ENCODE assay signal across 10 cellular contexts in the genomic region with DNA sequence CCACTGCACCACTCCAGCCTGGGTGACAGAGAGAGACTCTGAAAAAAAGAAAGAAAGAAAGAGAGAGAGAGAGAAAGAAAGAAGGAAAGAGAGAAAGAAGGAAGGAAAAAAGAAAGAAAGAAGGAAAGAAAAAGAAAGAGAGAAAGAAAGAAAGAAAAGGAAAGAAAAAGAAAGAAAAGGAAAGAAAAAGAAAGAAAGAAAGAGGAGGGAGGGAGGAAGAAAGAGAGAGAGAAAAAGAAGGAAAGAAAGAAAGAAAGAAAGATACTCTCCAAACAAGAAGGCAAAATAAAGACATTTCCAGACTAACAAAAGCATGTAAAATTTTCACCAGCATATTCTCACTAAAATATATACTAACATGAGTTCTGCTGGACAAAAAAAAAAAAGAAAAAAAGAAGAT.
"Had no signal": no experiment of that assay in that cellular context is flagged by ENCODE, and none has a peak within 500 bp of the region (broad histone marks: within the 10 kb centered on the region; RNA-seq: fewer than 3 reads in every experiment).

No MANE protein-coding gene starts in this region.

- H3K4me3 ChIP-seq: GM23338 had no signal

- H3K27ac ChIP-seq: HL-60 had no signal

- H3K4me3 Mint-ChIP-seq: GM23338, H9, HFFc6, IgD-negative memory B cell had no signal

- DNase-seq: H9, HCEC 1CT, HFFc6, KG1 had no signal

- H3K4me1 Mint-ChIP-seq: GM23338, H9, IgD-negative memory B cell had no signal

- ATAC-seq: GM23338, HepG2 had no signal

- FAIRE-seq: H1, H54, HepG2 had no signal

- H2AFZ ChIP-seq: GM23338 had no signal

- H3K27ac Mint-ChIP-seq: GM23338, H9, HFFc6, IgD-negative memory B cell had no signal

- H3K27me3 Mint-ChIP-seq: IgD-negative memory B cell had no signal

- H3K9me3 Mint-ChIP-seq: GM23338, H9, HFFc6 had no signal

- H3K4me2 ChIP-seq: GM23338 had no signal
